Comparison of ENCODE assay signal across 11 cellular contexts in genomic region chr10:48671914-48672595, GRCh38. TPM values are rescaled to one million over a fixed set of nuclear protein-coding genes. Genes with fewer than 3 reads are reported as not detected.
DNase-seq lines count a peak whose midpoint lies in the region; ATAC-seq and TF ChIP-seq lines count a peak whose summit lies in the region.
"Had no signal": no experiment of that assay in that cellular context is flagged by ENCODE, and none has a peak within 500 bp of the region (broad histone marks: within the 10 kb centered on the region; RNA-seq: fewer than 3 reads in every experiment).

No MANE protein-coding gene starts in this region.

- no peaks in the 10 kb centered on the region for H3K4me1 ChIP-seq in adrenal gland (replicated peaks in 1 of 2)

- no peaks in the 10 kb centered on the region for H3K9me3 ChIP-seq in adrenal gland (replicated peaks in 1 of 3)

- 66 to 79% (median 73%) methylated on average over 11 to 26 of the region's 26 CpGs for WGBS in adrenal gland, 4 donors

- H3K4me3 ChIP-seq in GM12865 (ENCODE audit: low read depth, low read length): peak overlapping the region; percentile 73
- no peak overlapping the region for H3K4me3 ChIP-seq in adrenal gland

- peak; percentile 89 for DNase-seq in GM12865 (ENCODE audit: low read depth)
- peak; percentile 59 for DNase-seq in germinal center (ENCODE audit: low spot score)
- no peak for DNase-seq in stimulated activated CD4-positive, alpha-beta T cell treated with anti-CD3 and anti-CD28 coated beads, Interleukin-1b, Interleukin-23, amount 100 ng/mL, for 48 hours
- no peak for DNase-seq in adrenal gland
- no peak for DNase-seq in NCI-H1105 (lab: John Stamatoyannopoulos, UW)
- DNase-seq in medulla oblongata (ENCODE audit: extremely low spot score): no peak
- DNase-seq: IMR-90, mesenchymal stem cell, SHP77 treated with DMSO at 0.1 percent for 48 hours had no signal

- intact Hi-C loops in adrenal gland (cut with DNase I): no loop called here

- H3K27ac ChIP-seq in adrenal gland: no peak overlapping the region

- no peak for TF ChIP-seq CTCF in GM12865 (IDR thresholded peaks at IDR 0.05; ENCODE audit: insufficient read depth, low read depth, low read length, missing control alignments)
- no peak for TF ChIP-seq CTCF in adrenal gland (IDR thresholded peaks at IDR 0.05)

- no peak for TF ChIP-seq POLR2A in adrenal gland (IDR thresholded peaks at IDR 0.05)

- H3K36me3 ChIP-seq in adrenal gland (replicated peaks in 1 of 2): no peaks in the 10 kb centered on the region

- no peaks in the 10 kb centered on the region for H3K27me3 ChIP-seq in adrenal gland

- ATAC-seq in GM19467 (IDR thresholded peaks at IDR 0.05; ENCODE audit: unreplicated experiment): peak; percentile 38
- peak; percentile 34 for ATAC-seq in HG03097 (IDR thresholded peaks at IDR 0.05; ENCODE audit: low FRiP score, unreplicated experiment)

RNA-seq across cellular contexts. Expression of gene WDFY4, which starts 12.6 kb away (rescaled TPM):
- total RNA-seq in adrenal gland: 1 to 10 TPM; 1.8 to 9.9 (median 7.6) TPM
- polyA plus RNA-seq in adrenal gland: 1 to 10 TPM in 2 of 3 donors, under 1 TPM in 1; 0.92 to 4.1 (median 2.1) TPM
- total RNA-seq: IMR-90 had no signal
- polyA plus RNA-seq: IMR-90 had no signal

Comparison
In these comparisons a context has a peak if more than half of its experiments do, and no peak if none do; other contexts are left out.
1. DNase-seq: peak in GM12865 (single experiment) and germinal center (single experiment); none in stimulated activated CD4-positive, alpha-beta T cell treated with anti-CD3 and anti-CD28 coated beads, Interleukin-1b, Interleukin-23, amount 100 ng/mL, for 48 hours (single experiment), adrenal gland (0 of 7), NCI-H1105 (single experiment) and medulla oblongata (single experiment).